17 cellular contexts compared by ENCODE assay signal in genomic region chr6:144630857-144631256, GRCh38.
"Had no signal": no experiment of that assay in that cellular context is flagged by ENCODE, and none has a peak within 500 bp of the region (broad histone marks: within the 10 kb centered on the region; RNA-seq: fewer than 3 reads in every experiment).

No MANE protein-coding gene starts in this region.

- H3K27ac ChIP-seq: tibial nerve, vagina had no signal

- H3K4me1 ChIP-seq: vagina had no signal

- H3K36me3 ChIP-seq: tibial nerve, vagina had no signal

- H3K9me3 ChIP-seq: mucosa of descending colon, tibial nerve, vagina had no signal

- H3K27me3 ChIP-seq: tibial nerve, vagina had no signal

- ATAC-seq: activated naive CD4-positive, alpha-beta T cell treated with anti-CD3 and anti-CD28 coated beads, Interleukin-2, amount 50 U/mL, for 72 hours; activated T-cell treated with anti-CD3 and anti-CD28 coated beads, Interleukin-2, amount 50 U/mL, for 72 hours; mucosa of descending colon; naive thymus-derived CD8-positive, alpha-beta T cell had no signal

- H3K4me3 ChIP-seq: mucosa of descending colon, tibial nerve, vagina had no signal

- DNase-seq: activated CD4-positive, alpha-beta T cell treated with anti-CD3 and anti-CD28 coated beads, Interleukin-2, amount 10 ng/mL, durations not matched to agents 7 days and 5 days; activated CD8-positive, alpha-beta memory T cell treated with anti-CD3 and anti-CD28 coated beads, Interleukin-2, amount 50 U/mL, for 48 hours; activated gamma-delta T cell; activated T-cell treated with anti-CD3 and anti-CD28 coated beads, Interleukin-2, amount 50 U/mL, for 72 hours; islet precursor cell; mucosa of descending colon; naive thymus-derived CD8-positive, alpha-beta T cell; nucleus accumbens; posterior cingulate gyrus; retina; stimulated activated CD4-positive, alpha-beta T cell treated with anti-CD3 and anti-CD28 coated beads, Interleukin-15, amount 100 ng/mL, for 24 hours; stimulated activated CD4-positive, alpha-beta T cell treated with anti-CD3 and anti-CD28 coated beads, Interleukin-4, amount 100 ng/mL, for 1 hour; stimulated activated naive CD4-positive, alpha-beta T cell treated with Interleukin-2 at 50 U/mL for 16 hours; substantia nigra had no signal
